11 cellular contexts compared by ENCODE assay signal in the genomic region with DNA sequence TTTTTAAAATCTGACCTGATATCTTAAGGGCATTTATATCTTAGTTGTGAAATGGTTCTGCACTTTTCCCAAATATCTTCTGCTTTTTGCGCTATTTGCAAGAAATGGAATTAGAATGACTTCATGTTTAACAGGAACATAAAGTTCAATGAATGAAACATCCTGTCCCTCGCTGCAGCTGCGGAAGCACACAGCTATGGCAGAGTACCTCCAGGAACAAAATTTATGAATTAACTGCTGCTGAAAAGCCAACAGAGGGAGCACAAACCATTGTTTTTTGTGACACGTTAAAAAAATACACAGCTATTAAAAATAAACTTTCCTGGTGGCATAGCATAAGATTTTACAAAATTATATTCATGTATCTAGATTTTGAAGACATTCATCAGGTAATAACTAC.
DNase-seq lines count a peak whose midpoint lies in the region; ATAC-seq and TF ChIP-seq lines count a peak whose summit lies in the region.
"Had no signal": no experiment of that assay in that cellular context is flagged by ENCODE, and none has a peak within 500 bp of the region (broad histone marks: within the 10 kb centered on the region; RNA-seq: fewer than 3 reads in every experiment).

No MANE protein-coding gene starts in this region.

- H3K9me3 ChIP-seq in IMR-90 (ENCODE audit: control insufficient read depth, insufficient read depth, low read length) (peaks cover 7% of the 10 kb centered on the region), left lung (peaks cover 0 to 19% of the 10 kb centered on the region in 2 donors)

- no peak overlapping the region for H3K4me2 ChIP-seq in IMR-90 (ENCODE audit: low read depth, low read length)

- H2BK120ac ChIP-seq in IMR-90 (ENCODE audit: low read depth, low read length): no peak overlapping the region

- peak; percentile 58 for TF ChIP-seq RAD21 in IMR-90 (IDR thresholded peaks at IDR 0.05; ENCODE audit: low read length)

- H3K27ac Mint-ChIP-seq in activated T-helper 1 cell treated with anti-CD3 and anti-CD28 coated beads, Interleukin-12 subunit alpha, Interleukin-12 subunit beta, Interleukin-2, Interleukin-4 antibody, amounts not matched to agents 30 ng/mL and 10 ng/mL and 1 ng/mL, durations not matched to agents 14 hours and 24 hours and 36 hours: no peak overlapping the region

- intact Hi-C loops in IMR-90 (cut with micrococcal nuclease) (loop anchor here (2.0 to 5.0 kb wide), 5 partner anchors 235 to 870 kb away; no protein-coding TSS in a partner anchor), left lung (cut with DNase I) (no loop called here)
- intact Hi-C loops in activated T-helper 1 cell treated with anti-CD3 and anti-CD28 coated beads, Interleukin-12 subunit alpha, Interleukin-12 subunit beta, Interleukin-2, Interleukin-4 antibody, amounts not matched to agents 30 ng/mL and 10 ng/mL and 1 ng/mL, durations not matched to agents 14 hours and 24 hours and 36 hours (cut with micrococcal nuclease): no loop called here

- H2BK15ac ChIP-seq in IMR-90 (ENCODE audit: low read depth, low read length): no peak overlapping the region

- ATAC-seq in IMR-90 (ENCODE audit: low read depth): peak; percentile 69
- ATAC-seq in left lung: peak; percentile 29
- no peak for ATAC-seq in GM18858 (IDR thresholded peaks at IDR 0.05; ENCODE audit: unreplicated experiment)
- no peak for ATAC-seq in HG03460 (IDR thresholded peaks at IDR 0.05; ENCODE audit: unreplicated experiment)
- no peak for ATAC-seq in GM18861 (IDR thresholded peaks at IDR 0.05; ENCODE audit: unreplicated experiment)

- in situ Hi-C loops in IMR-90 (cut with MboI; ENCODE audit: low sequenced_read_pairs): loop anchor here (25.0 kb wide), 2 partner anchors 595 to 895 kb away; no protein-coding TSS in a partner anchor

- H3K9me3 Mint-ChIP-seq in activated T-helper 1 cell treated with anti-CD3 and anti-CD28 coated beads, Interleukin-12 subunit alpha, Interleukin-12 subunit beta, Interleukin-2, Interleukin-4 antibody, amounts not matched to agents 30 ng/mL and 10 ng/mL and 1 ng/mL, durations not matched to agents 14 hours and 24 hours and 36 hours: peaks cover 19% of the 10 kb centered on the region

- H3K27ac ChIP-seq in 22Rv1 (no peak overlapping the region), IMR-90 (ENCODE audit: insufficient read depth, low read length) (no peak overlapping the region), left lung (no peak overlapping the region)
- H3K27ac ChIP-seq: skin epidermis had no signal

- H3K23ac ChIP-seq in IMR-90 (ENCODE audit: low read depth, low read length): no peak overlapping the region

- H4K91ac ChIP-seq in IMR-90 (ENCODE audit: insufficient read depth, low read depth, low read length): no peak overlapping the region

- H4K8ac ChIP-seq in IMR-90 (ENCODE audit: low read depth in 2 of 2, low read length in 2 of 2): no peak overlapping the region; a peak in 1 of 4 replicates

- TF ChIP-seq POLR2A in IMR-90 (IDR thresholded peaks at IDR 0.05; ENCODE audit: low read depth, low read length): no peak

- CTCF ChIA-PET in IMR-90 (lab: Yijun Ruan, JAX): interaction anchor here (0.6 to 1.3 kb wide), 7 partner anchors 10 to 946 kb away, joined by 3 to 5 read pairs (median 3); no protein-coding TSS in a partner anchor

- H3K4ac ChIP-seq in IMR-90 (ENCODE audit: low read depth, low read length): no peak overlapping the region

- no peak overlapping the region for H3K4me3 ChIP-seq in IMR-90 (ENCODE audit: insufficient read depth, low read depth, low read length)
- no peak overlapping the region for H3K4me3 ChIP-seq in choroid plexus epithelial cell (ENCODE audit: low read depth, low read length)
- H3K4me3 ChIP-seq in left lung: no peak overlapping the region
- H3K4me3 ChIP-seq: skin epidermis had no signal

- no peak overlapping the region for H3K9ac ChIP-seq in IMR-90 (ENCODE audit: low read depth, low read length)

- H3K14ac ChIP-seq in IMR-90 (replicated peaks; ENCODE audit: low read depth, low read length): no peak overlapping the region

- no peaks in the 10 kb centered on the region for H3K4me1 ChIP-seq in IMR-90 (ENCODE audit: control insufficient read depth, insufficient read depth, low read length)
- H3K4me1 ChIP-seq in left lung: no peaks in the 10 kb centered on the region

- BruUV-seq in IMR-90 (replicated peaks; lab: Mats Ljungman, UMichigan): no TSS peak

- no peaks in the 10 kb centered on the region for H3K4me1 Mint-ChIP-seq in activated T-helper 1 cell treated with anti-CD3 and anti-CD28 coated beads, Interleukin-12 subunit alpha, Interleukin-12 subunit beta, Interleukin-2, Interleukin-4 antibody, amounts not matched to agents 30 ng/mL and 10 ng/mL and 1 ng/mL, durations not matched to agents 14 hours and 24 hours and 36 hours (ENCODE audit: low read depth)

- DNase-seq in IMR-90 (peak; percentile 48), choroid plexus epithelial cell (ENCODE audit: low read depth) (peak; percentile 84), left lung (no peak)
- no peak for DNase-seq in activated T-helper 1 cell treated with anti-CD3 and anti-CD28 coated beads, Interleukin-12 subunit alpha, Interleukin-12 subunit beta, Interleukin-2, Interleukin-4 antibody, amounts not matched to agents 30 ng/mL and 10 ng/mL and 1 ng/mL, durations not matched to agents 14 hours and 24 hours and 36 hours (ENCODE audit: low spot score)
- DNase-seq: erythroblast, NCI-H2107 had no signal

- H3K9me1 ChIP-seq in IMR-90 (ENCODE audit: insufficient read depth, low read length): no peaks in the 10 kb centered on the region

- no peak overlapping the region for H2BK5ac ChIP-seq in IMR-90 (ENCODE audit: low read depth, low read length, poor library complexity, severe bottlenecking)

- H3K18ac ChIP-seq in IMR-90 (ENCODE audit: low read depth, low read length): no peak overlapping the region

- WGBS in IMR-90 (ENCODE audit: extremely low coverage in 2 of 2, insufficient read length in 1 of 2), 2 experiments: no CpG with 5 or more reads among the region's 4 CpGs

- TF ChIP-seq CTCF in 22Rv1 (IDR thresholded peaks at IDR 0.05): peak; percentile 18
- TF ChIP-seq CTCF in IMR-90 (conservative IDR thresholded peaks at IDR 0.05; ENCODE audit: low read depth, low read length): peak; percentile 52
- peak; percentile 69 for TF ChIP-seq CTCF in choroid plexus epithelial cell (conservative IDR thresholded peaks at IDR 0.05; ENCODE audit: low read depth, low read length)
- peak in 1 of 2 donors; percentile 38 for TF ChIP-seq CTCF in left lung (IDR thresholded peaks at IDR 0.05)

- no peak overlapping the region for H3K56ac ChIP-seq in IMR-90 (ENCODE audit: extremely low read depth, insufficient read depth, low read length)

- H3K36me3 Mint-ChIP-seq in activated T-helper 1 cell treated with anti-CD3 and anti-CD28 coated beads, Interleukin-12 subunit alpha, Interleukin-12 subunit beta, Interleukin-2, Interleukin-4 antibody, amounts not matched to agents 30 ng/mL and 10 ng/mL and 1 ng/mL, durations not matched to agents 14 hours and 24 hours and 36 hours (ENCODE audit: low read depth): no peaks in the 10 kb centered on the region

- H3K36me3 ChIP-seq in IMR-90 (ENCODE audit: control insufficient read depth, insufficient read depth, low read length) (no peaks in the 10 kb centered on the region), left lung (no peaks in the 10 kb centered on the region)

- H2AFZ ChIP-seq in IMR-90 (replicated peaks; ENCODE audit: low read length, poor library complexity): no peak overlapping the region

- no peaks in the 10 kb centered on the region for H4K20me1 ChIP-seq in IMR-90 (ENCODE audit: insufficient read depth, low read length)

- H3K79me1 ChIP-seq in IMR-90 (ENCODE audit: low read depth in 1 of 2, low read length in 2 of 2): no peaks in the 10 kb centered on the region

- no peak overlapping the region for H4K5ac ChIP-seq in IMR-90 (ENCODE audit: low read depth, low read length)

- POLR2A ChIA-PET in IMR-90 (lab: Charles Lee; ENCODE audit: unreplicated experiment): interaction anchor here (0.6 kb wide), 1 partner anchor 959 kb away, joined by 3 read pairs; no protein-coding TSS in a partner anchor

- H3K4me3 Mint-ChIP-seq in activated T-helper 1 cell treated with anti-CD3 and anti-CD28 coated beads, Interleukin-12 subunit alpha, Interleukin-12 subunit beta, Interleukin-2, Interleukin-4 antibody, amounts not matched to agents 30 ng/mL and 10 ng/mL and 1 ng/mL, durations not matched to agents 14 hours and 24 hours and 36 hours: no peak overlapping the region

- H3K27me3 ChIP-seq in IMR-90 (ENCODE audit: control insufficient read depth, insufficient read depth, low read length): no peaks in the 10 kb centered on the region; the same call in 1 of the 2 replicates
- H3K27me3 ChIP-seq in left lung: no peaks in the 10 kb centered on the region

- peaks cover 1% of the 10 kb centered on the region for H3K27me3 Mint-ChIP-seq in activated T-helper 1 cell treated with anti-CD3 and anti-CD28 coated beads, Interleukin-12 subunit alpha, Interleukin-12 subunit beta, Interleukin-2, Interleukin-4 antibody, amounts not matched to agents 30 ng/mL and 10 ng/mL and 1 ng/mL, durations not matched to agents 14 hours and 24 hours and 36 hours (ENCODE audit: insufficient read depth)

- H2AK9ac ChIP-seq in IMR-90 (replicated peaks; ENCODE audit: low read depth, low read length, poor library complexity): no peak overlapping the region

- H2AK5ac ChIP-seq in IMR-90 (ENCODE audit: low read depth, low read length): no peak overlapping the region

- dilution Hi-C loops in IMR-90 (cut with HindIII; ENCODE audit: low sequenced_read_pairs, unreplicated experiment): no loop called here

- H2BK20ac ChIP-seq in IMR-90 (ENCODE audit: low read depth, low read length): no peak overlapping the region

TF ChIP-seq in IMR-90, 13 proteins besides CTCF, POLR2A, EP300 and RAD21:
- TF ChIP-seq MAFK (IDR thresholded peaks at IDR 0.05; ENCODE audit: low read depth, low read length) (no peak), SMC3 (IDR thresholded peaks at IDR 0.05; ENCODE audit: low read depth, low read length) (peak; percentile 56), BHLHE40 (IDR thresholded peaks at IDR 0.05; ENCODE audit: low read depth, low read length) (no peak)
TF ChIP-seq in IMR-90: peak in this region for 1.

Comparison
In these comparisons a context has a peak if more than half of its experiments do, and no peak if none do; other contexts are left out.
1. ATAC-seq: peak in IMR-90 (single experiment) and left lung (single experiment); none in GM18858 (single experiment), HG03460 (single experiment) and GM18861 (single experiment).
2. DNase-seq: peak in IMR-90 (single experiment) and choroid plexus epithelial cell (single experiment); none in left lung (0 of 2) and activated T-helper 1 cell treated with anti-CD3 and anti-CD28 coated beads, Interleukin-12 subunit alpha, Interleukin-12 subunit beta, Interleukin-2, Interleukin-4 antibody, amounts not matched to agents 30 ng/mL and 10 ng/mL and 1 ng/mL, durations not matched to agents 14 hours and 24 hours and 36 hours (single experiment).